ENCODE assay signal across 10 cellular contexts in genomic region chr19:38711726-38712153, GRCh38. TPM values are rescaled to one million over a fixed set of nuclear protein-coding genes. Genes with fewer than 3 reads are reported as not detected.
DNase-seq lines count a peak whose midpoint lies in the region; ATAC-seq, FAIRE-seq and TF ChIP-seq lines count a peak whose summit lies in the region.
"Had no signal": no experiment of that assay in that cellular context is flagged by ENCODE, and none has a peak within 500 bp of the region (broad histone marks: within the 10 kb centered on the region; RNA-seq: fewer than 3 reads in every experiment).

No MANE protein-coding gene starts in this region.

- TF ChIP-seq CTCF in bronchial epithelial cell (IDR thresholded peaks at IDR 0.05; ENCODE audit: insufficient read depth, low read length, severe bottlenecking) (no peak), left lung (IDR thresholded peaks at IDR 0.05) (no peak), thoracic aorta (IDR thresholded peaks at IDR 0.05) (no peak)

- peak; percentile 60 for DNase-seq in HT1080 (ENCODE audit: low read depth)
- DNase-seq in bronchial epithelial cell (ENCODE audit: low read depth) = no peak
- peak in 1 of 2 donors; percentile 63 for DNase-seq in left lung
- DNase-seq in thoracic aorta (ENCODE audit: low spot score) = no peak
- DNase-seq in activated gamma-delta T cell treated with Interleukin-2 at 50 U/mL for 16 hours = no peak
- DNase-seq in C1 segment of cervical spinal cord (lab: John Stamatoyannopoulos, UW) = no peak
- DNase-seq: activated CD4-positive, CD25-positive, alpha-beta regulatory T cell treated with anti-CD3 and anti-CD28 coated beads, Interleukin-2, amount 50 U/mL, for 72 hours had no signal

- H3K27me3 ChIP-seq in bronchial epithelial cell (ENCODE audit: control insufficient read depth, insufficient read depth, low read length) (no peaks in the 10 kb centered on the region), left lung (no peaks in the 10 kb centered on the region), thoracic aorta (replicated peaks; ENCODE audit: insufficient read depth) (no peaks in the 10 kb centered on the region)
- H3K27me3 ChIP-seq: neutrophil had no signal

- H3K36me3 ChIP-seq in bronchial epithelial cell (ENCODE audit: control insufficient read depth, insufficient read depth, low read length) (peaks cover 78% of the 10 kb centered on the region), left lung (peaks cover 0 to 100% of the 10 kb centered on the region in 2 donors), thoracic aorta (peaks cover 82% of the 10 kb centered on the region)

- ATAC-seq in left lung = peak; percentile 82
- no peak for ATAC-seq in thoracic aorta (ENCODE audit: insufficient number of reproducible peaks, low FRiP score, low read depth)
- no peak for ATAC-seq in GM21717 (IDR thresholded peaks at IDR 0.05; ENCODE audit: unreplicated experiment)
- ATAC-seq in GM18517 (IDR thresholded peaks at IDR 0.05; ENCODE audit: unreplicated experiment) = no peak

- peak; percentile 18 for FAIRE-seq in bronchial epithelial cell (lab: Jason Lieb, UNC)

- intact Hi-C loops in left lung (cut with DNase I) = loop anchor here in 1 of 2 donors (10.0 kb wide), 1 partner anchor 57 kb away; no protein-coding TSS in a partner anchor

- H3K4me1 ChIP-seq in left lung (peaks cover 11 to 44% of the 10 kb centered on the region in 2 donors), thoracic aorta (ENCODE audit: control insufficient read depth in 1 of 2, low read depth in 2 of 2) (peaks cover 50 to 91% of the 10 kb centered on the region in 2 donors)

- H3K27ac ChIP-seq in left lung = peak overlapping the region in 1 of 2 donors; percentile 39
- H3K27ac ChIP-seq in thoracic aorta = peak overlapping the region; percentile 81 to 82
- H3K27ac ChIP-seq: neutrophil had no signal

- H3K4me3 ChIP-seq in bronchial epithelial cell (ENCODE audit: low read depth, low read length) (no peak overlapping the region), left lung (no peak overlapping the region), thoracic aorta (no peak overlapping the region)

- H3K9me3 ChIP-seq in left lung (no peaks in the 10 kb centered on the region), thoracic aorta (no peaks in the 10 kb centered on the region)
- H3K9me3 ChIP-seq: neutrophil had no signal

RNA-seq across cellular contexts. Expression of gene CAPN12, which starts 32.5 kb away (rescaled TPM):
- total RNA-seq in HT1080 (2014; rRNA removed; shearing (Covaris generic)) = 0.10 and 0.14 TPM in 2 replicates
- polyA plus RNA-seq in HT1080 (2015; cell fraction: cytosol; rRNA removed) = 0.43 and 0.80 TPM in 2 replicates
- polyA plus RNA-seq in HT1080 (2015; cell fraction: nucleus; rRNA removed) = 0.88 and 0.91 TPM in 2 replicates
- total RNA-seq in bronchial epithelial cell (6.6 and 6.8 TPM in 2 replicates), left lung (1 to 10 TPM; 1.7 to 4.5 TPM), thoracic aorta (1 to 10 TPM in 1 of 2 donors, under 1 TPM in 1; 0.81 to 2.1 TPM)
